1 cellular context compared by ENCODE assay signal in genomic region chr17:82716383-82717181, GRCh38.
TF ChIP-seq lines count a peak whose summit lies in the region.

Gene FN3KRP (plus strand): TSS chr17:82716706. CDS start chr17:82716756, 50 bp downstream.

TF ChIP-seq in K562, 482 proteins besides CTCF, POLR2A, EP300 and RAD21 (continued from another document and continues in another):
- no peak for TF ChIP-seq YBX1 (IDR thresholded peaks at IDR 0.05)
- TF ChIP-seq ZBTB7A (IDR thresholded peaks at IDR 0.05; ENCODE audit: borderline replicate concordance, control insufficient read depth, low read depth, low read length) = peak; percentile 46; the same call in 1 of the 2 replicates
- no peak for TF ChIP-seq ZNF354B (CRISPR knock-in tag; IDR thresholded peaks at IDR 0.05)
- TF ChIP-seq IFI16 (CRISPR knock-in tag; IDR thresholded peaks at IDR 0.05) = no peak
- no peak for TF ChIP-seq FOXJ2 (tag; IDR thresholded peaks at IDR 0.05)
- TF ChIP-seq, protein P1, sequence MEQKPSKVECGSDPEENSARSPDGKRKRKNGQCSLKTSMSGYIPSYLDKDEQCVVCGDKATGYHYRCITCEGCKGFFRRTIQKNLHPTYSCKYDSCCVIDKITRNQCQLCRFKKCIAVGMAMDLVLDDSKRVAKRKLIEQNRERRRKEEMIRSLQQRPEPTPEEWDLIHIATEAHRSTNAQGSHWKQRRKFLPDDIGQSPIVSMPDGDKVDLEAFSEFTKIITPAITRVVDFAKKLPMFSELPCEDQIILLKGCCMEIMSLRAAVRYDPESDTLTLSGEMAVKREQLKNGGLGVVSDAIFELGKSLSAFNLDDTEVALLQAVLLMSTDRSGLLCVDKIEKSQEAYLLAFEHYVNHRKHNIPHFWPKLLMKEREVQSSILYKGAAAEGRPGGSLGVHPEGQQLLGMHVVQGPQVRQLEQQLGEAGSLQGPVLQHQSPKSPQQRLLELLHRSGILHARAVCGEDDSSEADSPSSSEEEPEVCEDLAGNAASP (IDR thresholded peaks at IDR 0.05) = no peak
- no peak for TF ChIP-seq ZNF23 (CRISPR knock-in tag; IDR thresholded peaks at IDR 0.05)
- no peak for TF ChIP-seq DIDO1 (tag; IDR thresholded peaks at IDR 0.05; ENCODE audit: low read depth)
- no peak for TF ChIP-seq PHF21A (IDR thresholded peaks at IDR 0.05; ENCODE audit: borderline replicate concordance, low read depth)
- peak; percentile 60 for TF ChIP-seq TBP (optimal IDR thresholded peaks at IDR 0.05; ENCODE audit: low read depth, low read length)
- no peak for TF ChIP-seq NCOA4 (IDR thresholded peaks at IDR 0.05; ENCODE audit: partially characterized antibody)
- TF ChIP-seq, protein P2, sequence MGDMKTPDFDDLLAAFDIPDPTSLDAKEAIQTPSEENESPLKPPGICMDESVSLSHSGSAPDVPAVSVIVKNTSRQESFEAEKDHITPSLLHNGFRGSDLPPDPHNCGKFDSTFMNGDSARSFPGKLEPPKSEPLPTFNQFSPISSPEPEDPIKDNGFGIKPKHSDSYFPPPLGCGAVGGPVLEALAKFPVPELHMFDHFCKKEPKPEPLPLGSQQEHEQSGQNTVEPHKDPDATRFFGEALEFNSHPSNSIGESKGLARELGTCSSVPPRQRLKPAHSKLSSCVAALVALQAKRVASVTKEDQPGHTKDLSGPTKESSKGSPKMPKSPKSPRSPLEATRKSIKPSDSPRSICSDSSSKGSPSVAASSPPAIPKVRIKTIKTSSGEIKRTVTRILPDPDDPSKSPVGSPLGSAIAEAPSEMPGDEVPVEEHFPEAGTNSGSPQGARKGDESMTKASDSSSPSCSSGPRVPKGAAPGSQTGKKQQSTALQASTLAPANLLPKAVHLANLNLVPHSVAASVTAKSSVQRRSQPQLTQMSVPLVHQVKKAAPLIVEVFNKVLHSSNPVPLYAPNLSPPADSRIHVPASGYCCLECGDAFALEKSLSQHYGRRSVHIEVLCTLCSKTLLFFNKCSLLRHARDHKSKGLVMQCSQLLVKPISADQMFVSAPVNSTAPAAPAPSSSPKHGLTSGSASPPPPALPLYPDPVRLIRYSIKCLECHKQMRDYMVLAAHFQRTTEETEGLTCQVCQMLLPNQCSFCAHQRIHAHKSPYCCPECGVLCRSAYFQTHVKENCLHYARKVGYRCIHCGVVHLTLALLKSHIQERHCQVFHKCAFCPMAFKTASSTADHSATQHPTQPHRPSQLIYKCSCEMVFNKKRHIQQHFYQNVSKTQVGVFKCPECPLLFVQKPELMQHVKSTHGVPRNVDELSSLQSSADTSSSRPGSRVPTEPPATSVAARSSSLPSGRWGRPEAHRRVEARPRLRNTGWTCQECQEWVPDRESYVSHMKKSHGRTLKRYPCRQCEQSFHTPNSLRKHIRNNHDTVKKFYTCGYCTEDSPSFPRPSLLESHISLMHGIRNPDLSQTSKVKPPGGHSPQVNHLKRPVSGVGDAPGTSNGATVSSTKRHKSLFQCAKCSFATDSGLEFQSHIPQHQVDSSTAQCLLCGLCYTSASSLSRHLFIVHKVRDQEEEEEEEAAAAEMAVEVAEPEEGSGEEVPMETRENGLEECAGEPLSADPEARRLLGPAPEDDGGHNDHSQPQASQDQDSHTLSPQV (IDR thresholded peaks at IDR 0.05) = no peak
- TF ChIP-seq TAF7 (tag; IDR thresholded peaks at IDR 0.05) = no peak
- no peak for TF ChIP-seq ZNF79 (CRISPR knock-in tag; IDR thresholded peaks at IDR 0.05; ENCODE audit: low read depth)
- TF ChIP-seq PPARD (CRISPR knock-in tag; IDR thresholded peaks at IDR 0.05) = no peak
- TF ChIP-seq NCOA1 (IDR thresholded peaks at IDR 0.05; ENCODE audit: low read depth) = no peak
- no peak for TF ChIP-seq PRDM10 (IDR thresholded peaks at IDR 0.05; ENCODE audit: partially characterized antibody)
- TF ChIP-seq HDAC3 (IDR thresholded peaks at IDR 0.05; ENCODE audit: borderline replicate concordance, partially characterized antibody) = no peak
- no peak for TF ChIP-seq LEF1 (IDR thresholded peaks at IDR 0.05)
- 0 out of 4 replicates have a peak, but pooled peaks of 1 of the 2 experiments have one; percentile 16 for TF ChIP-seq MLLT1 (IDR thresholded peaks at IDR 0.05)
- peak; percentile 67 for TF ChIP-seq PHF20 (IDR thresholded peaks at IDR 0.05; ENCODE audit: partially characterized antibody)
- no peak for TF ChIP-seq CHAMP1 (IDR thresholded peaks at IDR 0.05)
- TF ChIP-seq E2F4 (CRISPR knock-in tag; IDR thresholded peaks at IDR 0.05; ENCODE audit: low read depth) = peak; percentile 77; the same call in 1 of the 2 replicates
- 0 out of 4 replicates have a peak, but pooled peaks of 1 of the 2 experiments have one; percentile 29 for TF ChIP-seq MAZ (CRISPR knock-in tag; conservative IDR thresholded peaks at IDR 0.05 in 1 of 2, IDR thresholded peaks at IDR 0.05 in 1 of 2)
- TF ChIP-seq POLR3G (IDR thresholded peaks at IDR 0.05; ENCODE audit: extremely low read depth, insufficient read length, insufficient replicate concordance) = no peak
- TF ChIP-seq HOMEZ (CRISPR knock-in tag; IDR thresholded peaks at IDR 0.05) = no peak
- no peak for TF ChIP-seq ZNF695 (CRISPR knock-in tag; IDR thresholded peaks at IDR 0.05)
- TF ChIP-seq TAF9B (IDR thresholded peaks at IDR 0.05; ENCODE audit: partially characterized antibody) = no peak
- TF ChIP-seq GTF3C2 (IDR thresholded peaks at IDR 0.05; ENCODE audit: borderline replicate concordance, extremely low read depth, insufficient read length) = no peak
- no peak for TF ChIP-seq MED1 (CRISPR knock-in tag; IDR thresholded peaks at IDR 0.05; ENCODE audit: borderline replicate concordance)
- no peak for TF ChIP-seq RBM14 (IDR thresholded peaks at IDR 0.05; ENCODE audit: borderline replicate concordance, insufficient read depth, low read depth, low read length)
- TF ChIP-seq FOXK1 (CRISPR knock-in tag; IDR thresholded peaks at IDR 0.05; ENCODE audit: borderline replicate concordance) = no peak
- no peak for TF ChIP-seq RHOXF2B (CRISPR knock-in tag; conservative IDR thresholded peaks at IDR 0.05)
- TF ChIP-seq TFAM (CRISPR knock-in tag; conservative IDR thresholded peaks at IDR 0.05) = no peak
- no peak for TF ChIP-seq DACH1 (IDR thresholded peaks at IDR 0.05; ENCODE audit: partially characterized antibody)
- TF ChIP-seq ATF7 (IDR thresholded peaks at IDR 0.05) = peak; percentile 79; the same call in 1 of the 2 replicates
- peak in 1 of 2 experiments; percentile 62; a peak in 2 of 4 replicates for TF ChIP-seq ZNF639 (CRISPR knock-in tag; conservative IDR thresholded peaks at IDR 0.05 in 1 of 2, IDR thresholded peaks at IDR 0.05 in 1 of 2)
- no peak for TF ChIP-seq MXI1 (IDR thresholded peaks at IDR 0.05; ENCODE audit: low read depth, low read length)
- no peak for TF ChIP-seq POU5F1 (IDR thresholded peaks at IDR 0.05; ENCODE audit: borderline replicate concordance, low read depth, low read length, partially characterized antibody)
- no peak for TF ChIP-seq RBM15 (IDR thresholded peaks at IDR 0.05; ENCODE audit: insufficient read depth, low read length)
- TF ChIP-seq XRCC4 (IDR thresholded peaks at IDR 0.05; ENCODE audit: extremely low read depth, insufficient read depth, insufficient read length) = no peak
- no peak for TF ChIP-seq PRPF4 (IDR thresholded peaks at IDR 0.05; ENCODE audit: insufficient read depth, low read depth, low read length, poor library complexity, severe bottlenecking)
